In genomic region chr5:96911139-96911538, GRCh38 we compare ENCODE assay signal across 27 cellular contexts. TPM values are rescaled to one million over a fixed set of nuclear protein-coding genes. Genes with fewer than 3 reads are reported as not detected.
"Had no signal": no experiment of that assay in that cellular context is flagged by ENCODE, and none has a peak within 500 bp of the region (broad histone marks: within the 10 kb centered on the region; RNA-seq: fewer than 3 reads in every experiment).

No MANE protein-coding gene starts in this region.

- H3K9me3 Mint-ChIP-seq: natural killer cell treated with Interleukin-12 subunit alpha and Interleukin-12 subunit beta and Interleukin-15 and Interleukin-18, amount 100 ng/mL, for 72 hours; nephron progenitor cell; neural crest cell; stimulated activated effector memory CD8-positive, alpha-beta T cell treated with anti-CD3 and anti-CD28 coated beads, Interleukin-12 subunit alpha, Interleukin-12 subunit beta, amount 100 ng/mL, for 72 hours; stimulated activated naive CD8-positive, alpha-beta T cell treated with anti-CD3 and anti-CD28 coated beads, Interleukin-15, Interleukin-2, amounts not matched to agents 100 ng/mL and 50 ng/mL, for 24 hours had no signal

- ATAC-seq: naive thymus-derived CD8-positive, alpha-beta T cell; natural killer cell treated with Interleukin-12 subunit alpha and Interleukin-12 subunit beta and Interleukin-15 and Interleukin-18, amount 100 ng/mL, for 72 hours; pancreas; right cardiac atrium; stimulated activated effector memory CD8-positive, alpha-beta T cell treated with anti-CD3 and anti-CD28 coated beads, Interleukin-12 subunit alpha, Interleukin-12 subunit beta, amount 100 ng/mL, for 72 hours; stimulated activated naive B cell treated with anti-CD40 and anti-IgM and Interleukin-4, amounts not matched to agents 10 μg/mL and 1 μg/mL and 100 μg/mL, for 72 hours; upper lobe of right lung had no signal

- H3K27me3 ChIP-seq: neutrophil, pancreas, sigmoid colon, stomach, thyroid gland, tibial nerve, upper lobe of right lung, uterus had no signal

- H3K4me3 ChIP-seq: pancreas, prostate gland, sigmoid colon, stomach, thoracic aorta, thyroid gland, tibial nerve, upper lobe of right lung, uterus had no signal

- H3K4me3 Mint-ChIP-seq: naive B cell; naive thymus-derived CD8-positive, alpha-beta T cell; natural killer cell treated with Interleukin-12 subunit alpha and Interleukin-12 subunit beta and Interleukin-15 and Interleukin-18, amount 100 ng/mL, for 72 hours; nephron progenitor cell; neural crest cell; stimulated activated effector memory CD8-positive, alpha-beta T cell treated with anti-CD3 and anti-CD28 coated beads, Interleukin-12 subunit alpha, Interleukin-12 subunit beta, amount 100 ng/mL, for 72 hours; stimulated activated naive B cell treated with anti-CD40 and anti-IgM and Interleukin-4, amounts not matched to agents 10 μg/mL and 1 μg/mL and 100 μg/mL, for 72 hours; stimulated activated naive CD8-positive, alpha-beta T cell treated with anti-CD3 and anti-CD28 coated beads, Interleukin-15, Interleukin-2, amounts not matched to agents 100 ng/mL and 50 ng/mL, for 24 hours had no signal

- H3K27me3 Mint-ChIP-seq: naive B cell; naive thymus-derived CD8-positive, alpha-beta T cell; natural killer cell treated with Interleukin-12 subunit alpha and Interleukin-12 subunit beta and Interleukin-15 and Interleukin-18, amount 100 ng/mL, for 72 hours; stimulated activated naive B cell treated with anti-CD40 and anti-IgM and Interleukin-4, amounts not matched to agents 10 μg/mL and 1 μg/mL and 100 μg/mL, for 72 hours; stimulated activated naive CD8-positive, alpha-beta T cell treated with anti-CD3 and anti-CD28 coated beads, Interleukin-15, Interleukin-2, amounts not matched to agents 100 ng/mL and 50 ng/mL, for 24 hours had no signal

- H3K4me1 Mint-ChIP-seq: neural crest cell had no signal

- H3K4me1 ChIP-seq: pancreas, prostate gland, sigmoid colon, stomach, thyroid gland, tibial nerve, upper lobe of right lung, uterus had no signal

- H3K9me3 ChIP-seq: neutrophil, pancreas, prostate gland, sigmoid colon, stomach, thoracic aorta, thyroid gland, tibial nerve, upper lobe of right lung, uterus had no signal

- H3K27ac Mint-ChIP-seq: natural killer cell treated with Interleukin-12 subunit alpha and Interleukin-12 subunit beta and Interleukin-15 and Interleukin-18, amount 100 ng/mL, for 72 hours; nephron progenitor cell; stimulated activated effector memory CD8-positive, alpha-beta T cell treated with anti-CD3 and anti-CD28 coated beads, Interleukin-12 subunit alpha, Interleukin-12 subunit beta, amount 100 ng/mL, for 72 hours; stimulated activated naive B cell treated with anti-CD40 and anti-IgM and Interleukin-4, amounts not matched to agents 10 μg/mL and 1 μg/mL and 100 μg/mL, for 72 hours; stimulated activated naive CD8-positive, alpha-beta T cell treated with anti-CD3 and anti-CD28 coated beads, Interleukin-15, Interleukin-2, amounts not matched to agents 100 ng/mL and 50 ng/mL, for 24 hours had no signal

- H3K27ac ChIP-seq: neutrophil, pancreas, prostate gland, sigmoid colon, stomach, thoracic aorta, thyroid gland, tibial nerve, upper lobe of right lung, uterus had no signal

- H3K36me3 ChIP-seq: prostate gland, thoracic aorta, thyroid gland, uterus had no signal

- DNase-seq: naive B cell; naive thymus-derived CD8-positive, alpha-beta T cell; nephron progenitor cell; nucleus accumbens; pancreas; right cardiac atrium; sigmoid colon; small intestine; stimulated activated CD4-positive, alpha-beta T cell treated with anti-CD3 and anti-CD28 coated beads, Interleukin-15, amount 100 ng/mL, for 24 hours; stimulated activated CD4-positive, alpha-beta T cell treated with anti-CD3 and anti-CD28 coated beads, Interleukin-2, amount 100 ng/mL, for 24 hours; stimulated activated CD4-positive, alpha-beta T cell treated with anti-CD3 and anti-CD28 coated beads, Interleukin-2, amount 100 ng/mL, for 48 hours; stimulated activated CD4-positive, alpha-beta T cell treated with anti-CD3 and anti-CD28 coated beads, Interleukin-4, amount 100 ng/mL, for 24 hours; stimulated activated naive B cell treated with anti-CD40 and anti-IgM and Interleukin-4, amounts not matched to agents 10 μg/mL and 1 μg/mL and 100 μg/mL, for 72 hours; stimulated activated naive CD4-positive, alpha-beta T cell treated with Interleukin-2 at 50 U/mL for 16 hours; stomach; thyroid gland; trophoblast cell; upper lobe of right lung; uterus had no signal

RNA-seq across cellular contexts. Expression of gene ERAP2, which starts 34.8 kb away (rescaled TPM):
- total RNA-seq: neural crest cell had no signal
